ENCODE assay signal across 20 cellular contexts in genomic region chr22:39906207-39906606, GRCh38. TPM values are rescaled to one million over a fixed set of nuclear protein-coding genes. Genes with fewer than 3 reads are reported as not detected.
DNase-seq lines count a peak whose midpoint lies in the region; ATAC-seq lines count a peak whose summit lies in the region.
"Had no signal": no experiment of that assay in that cellular context is flagged by ENCODE, and none has a peak within 500 bp of the region (broad histone marks: within the 10 kb centered on the region; RNA-seq: fewer than 3 reads in every experiment).

No MANE protein-coding gene starts in this region.

- peak; percentile 28 for ATAC-seq in activated CD4-positive, alpha-beta T cell treated with anti-CD3 and anti-CD28 coated beads for 36 hours
- no peak for ATAC-seq in natural killer cell treated with Interleukin-12 subunit alpha and Interleukin-12 subunit beta and Interleukin-15 and Interleukin-18, amount 100 ng/mL, for 72 hours

- no peaks in the 10 kb centered on the region for H3K27me3 ChIP-seq in HAP-1 (ENCODE audit: low read depth)

- peaks cover 18% of the 10 kb centered on the region for H3K4me1 ChIP-seq in HAP-1

- H3K27ac Mint-ChIP-seq in activated CD4-positive, alpha-beta T cell treated with anti-CD3 and anti-CD28 coated beads for 36 hours, result peak overlapping the region; percentile 100
- H3K27ac Mint-ChIP-seq in activated naive CD8-positive, alpha-beta T cell, result peak overlapping the region; percentile 99
- peak overlapping the region; percentile 96 to 98 for H3K27ac Mint-ChIP-seq in natural killer cell treated with Interleukin-12 subunit alpha and Interleukin-12 subunit beta and Interleukin-15 and Interleukin-18, amount 100 ng/mL, for 72 hours

- intact Hi-C loops in activated CD4-positive, alpha-beta T cell treated with anti-CD3 and anti-CD28 coated beads for 36 hours (cut with DNase I, micrococcal nuclease), result loop anchor here (1.0 to 10.0 kb wide), 6 partner anchors 14 to 589 kb away; partner anchors contain the start of genes RPS19BP1 (in 2 of the 2) and RPL3 (in 1 of the 2)

- peaks cover 50% of the 10 kb centered on the region for H3K4me1 Mint-ChIP-seq in activated CD4-positive, alpha-beta T cell treated with anti-CD3 and anti-CD28 coated beads for 36 hours
- peaks cover 62% of the 10 kb centered on the region for H3K4me1 Mint-ChIP-seq in activated naive CD8-positive, alpha-beta T cell (ENCODE audit: low read depth)
- H3K4me1 Mint-ChIP-seq in natural killer cell treated with Interleukin-12 subunit alpha and Interleukin-12 subunit beta and Interleukin-15 and Interleukin-18, amount 100 ng/mL, for 72 hours (ENCODE audit: low read depth in 2 of 2), result peaks cover 65 to 77% of the 10 kb centered on the region in 2 donors

- H3K36me3 Mint-ChIP-seq in activated CD4-positive, alpha-beta T cell treated with anti-CD3 and anti-CD28 coated beads for 36 hours (ENCODE audit: low read depth), result peaks cover 8% of the 10 kb centered on the region
- peaks cover 6% of the 10 kb centered on the region for H3K36me3 Mint-ChIP-seq in activated naive CD8-positive, alpha-beta T cell
- H3K36me3 Mint-ChIP-seq in natural killer cell treated with Interleukin-12 subunit alpha and Interleukin-12 subunit beta and Interleukin-15 and Interleukin-18, amount 100 ng/mL, for 72 hours, result no peaks in the 10 kb centered on the region

- DNase-seq in activated CD4-positive, alpha-beta T cell treated with anti-CD3 and anti-CD28 coated beads for 36 hours, result no peak
- no peak for DNase-seq in activated CD4-positive, alpha-beta T cell treated with anti-CD3 and anti-CD28 coated beads for 48 hours
- DNase-seq in HAP-1 (ENCODE audit: low spot score in 2 of 2) (peak; percentile 56 to 96), NOMO-1 treated with DMSO at 0.1 percent for 48 hours (lab: John Stamatoyannopoulos, UW; ENCODE audit: unreplicated experiment) (no peak), RKO (ENCODE audit: low spot score) (no peak), NCI-H226 (no peak)
- DNase-seq in natural killer cell treated with Interleukin-12 subunit alpha and Interleukin-12 subunit beta and Interleukin-15 and Interleukin-18, amount 100 ng/mL, for 72 hours (ENCODE audit: low spot score), result no peak
- DNase-seq: GM23248, Kasumi-1, NCI-H1092 treated with DMSO at 0.1 percent for 48 hours, NCI-H2107, NCI-H748 treated with DMSO at 0.1 percent for 48 hours had no signal

- H3K4me3 ChIP-seq in HAP-1, result no peak overlapping the region
- H3K4me3 ChIP-seq: GM23248 had no signal

- CTCF ChIA-PET in activated CD4-positive, alpha-beta T cell treated with anti-CD3 and anti-CD28 coated beads for 36 hours (lab: Charles Lee), result interaction anchor here (0.6 to 3.7 kb wide), 12 partner anchors 11 to 134 kb away, joined by 3 to 23 read pairs (median 3); no protein-coding TSS in a partner anchor

- no peaks in the 10 kb centered on the region for H3K9me3 ChIP-seq in HAP-1

- no peaks in the 10 kb centered on the region for H3K36me3 ChIP-seq in HAP-1 (replicated peaks)

- POLR2A ChIA-PET in activated CD4-positive, alpha-beta T cell treated with anti-CD3 and anti-CD28 coated beads for 36 hours (lab: Charles Lee), result interaction anchor here (0.6 to 1.7 kb wide), 6 partner anchors 9 to 95 kb away, joined by 3 to 7 read pairs (median 3); no protein-coding TSS in a partner anchor

- in situ Hi-C loops in HAP-1 (cut with MboI; ENCODE audit: low sequenced_read_pairs), result no loop called here

- peak overlapping the region; percentile 86 for H3K4me3 Mint-ChIP-seq in activated CD4-positive, alpha-beta T cell treated with anti-CD3 and anti-CD28 coated beads for 36 hours
- H3K4me3 Mint-ChIP-seq in activated naive CD8-positive, alpha-beta T cell, result peak overlapping the region; percentile 95
- peak overlapping the region; percentile 98 for H3K4me3 Mint-ChIP-seq in natural killer cell treated with Interleukin-12 subunit alpha and Interleukin-12 subunit beta and Interleukin-15 and Interleukin-18, amount 100 ng/mL, for 72 hours

- peaks cover 3% of the 10 kb centered on the region for H3K9me3 Mint-ChIP-seq in activated CD4-positive, alpha-beta T cell treated with anti-CD3 and anti-CD28 coated beads for 36 hours (ENCODE audit: low read depth)
- H3K9me3 Mint-ChIP-seq in activated naive CD8-positive, alpha-beta T cell (ENCODE audit: low read depth), result no peaks in the 10 kb centered on the region
- H3K9me3 Mint-ChIP-seq in natural killer cell treated with Interleukin-12 subunit alpha and Interleukin-12 subunit beta and Interleukin-15 and Interleukin-18, amount 100 ng/mL, for 72 hours, result peaks cover 3% of the 10 kb centered on the region

- no peaks in the 10 kb centered on the region for H3K27me3 Mint-ChIP-seq in activated CD4-positive, alpha-beta T cell treated with anti-CD3 and anti-CD28 coated beads for 36 hours
- H3K27me3 Mint-ChIP-seq in activated naive CD8-positive, alpha-beta T cell, result no peaks in the 10 kb centered on the region
- no peaks in the 10 kb centered on the region for H3K27me3 Mint-ChIP-seq in natural killer cell treated with Interleukin-12 subunit alpha and Interleukin-12 subunit beta and Interleukin-15 and Interleukin-18, amount 100 ng/mL, for 72 hours

RNA-seq across cellular contexts. Expression of gene GRAP2, which starts 5.3 kb away (rescaled TPM):
- total RNA-seq in activated CD4-positive, alpha-beta T cell treated with anti-CD3 and anti-CD28 coated beads for 36 hours, result 10 to 100 TPM; 40.6 to 45.5 TPM
- total RNA-seq in natural killer cell treated with Interleukin-12 subunit alpha and Interleukin-12 subunit beta and Interleukin-15 and Interleukin-18, amount 100 ng/mL, for 72 hours, result 10 to 100 TPM; 13.2 to 36.4 TPM
- total RNA-seq: bronchial epithelial cell, dermis microvascular lymphatic vessel endothelial cell, epithelial cell of proximal tubule, GM23248 had no signal

RNA-seq across cellular contexts. Expression of gene ENTHD1, which starts 12.6 kb away (rescaled TPM):
- under 1 TPM; 0.59 to 0.70 TPM for total RNA-seq in activated CD4-positive, alpha-beta T cell treated with anti-CD3 and anti-CD28 coated beads for 36 hours
- not detected for total RNA-seq in natural killer cell treated with Interleukin-12 subunit alpha and Interleukin-12 subunit beta and Interleukin-15 and Interleukin-18, amount 100 ng/mL, for 72 hours
- total RNA-seq: bronchial epithelial cell, dermis microvascular lymphatic vessel endothelial cell, epithelial cell of proximal tubule, GM23248, omental fat pad, RPMI7951, urinary bladder had no signal

RNA-seq across cellular contexts. Expression of gene TMA7B, which starts 54.0 kb away (rescaled TPM):
- total RNA-seq in activated CD4-positive, alpha-beta T cell treated with anti-CD3 and anti-CD28 coated beads for 36 hours, result 1 to 10 TPM in 1 of 2 experiments, under 1 TPM in 1; 0.96 to 1.1 TPM
- 1 to 10 TPM in 1 of 2 donors, under 1 TPM in 1; 0.86 to 2.8 TPM for total RNA-seq in natural killer cell treated with Interleukin-12 subunit alpha and Interleukin-12 subunit beta and Interleukin-15 and Interleukin-18, amount 100 ng/mL, for 72 hours
- total RNA-seq: bronchial epithelial cell, dermis microvascular lymphatic vessel endothelial cell, epithelial cell of proximal tubule, frontal cortex, GM23248, omental fat pad had no signal

Comparison
In these comparisons a context has a peak if more than half of its experiments do, and no peak if none do; other contexts are left out.
1. DNase-seq: peak in HAP-1 (2 of 2); none in activated CD4-positive, alpha-beta T cell treated with anti-CD3 and anti-CD28 coated beads for 36 hours (single experiment), activated CD4-positive, alpha-beta T cell treated with anti-CD3 and anti-CD28 coated beads for 48 hours (single experiment), natural killer cell treated with Interleukin-12 subunit alpha and Interleukin-12 subunit beta and Interleukin-15 and Interleukin-18, amount 100 ng/mL, for 72 hours (single experiment), NOMO-1 treated with DMSO at 0.1 percent for 48 hours (single experiment), RKO (single experiment) and NCI-H226 (single experiment).
2. Peak in every context shown above with its lines, with median percentiles within 50 percentile points of each other: H3K27ac Mint-ChIP-seq and H3K4me3 Mint-ChIP-seq.